Comparison of ENCODE assay signal across 1 cellular context in the genomic region with DNA sequence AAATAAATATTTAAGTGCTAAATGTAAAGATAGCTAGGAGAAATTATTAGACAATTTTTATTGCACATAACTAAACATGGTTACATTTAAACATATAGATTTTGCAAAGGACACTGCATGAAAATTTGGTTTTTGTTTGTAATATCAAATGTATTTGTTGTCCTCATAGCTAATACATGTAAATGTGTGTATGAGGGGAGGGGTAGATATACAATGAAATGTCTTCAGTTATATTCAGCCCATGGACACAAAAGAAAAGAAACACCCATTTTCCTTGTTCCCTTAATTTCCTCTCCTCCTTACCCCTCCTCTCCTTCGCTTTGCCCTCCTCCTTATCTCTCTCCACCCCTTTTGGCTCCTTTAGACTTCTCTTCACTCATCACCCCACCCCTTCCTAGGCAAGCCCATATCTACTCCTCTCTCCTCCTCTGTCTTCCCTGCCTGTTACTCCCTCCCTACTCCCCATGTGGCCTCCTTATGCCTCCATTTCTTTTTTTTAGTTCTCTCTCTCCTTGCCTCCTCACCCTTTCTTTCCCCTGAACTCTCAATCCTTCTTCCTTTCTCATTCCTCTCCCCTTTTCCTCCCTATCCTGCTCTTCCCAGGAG.
TF ChIP-seq lines count a peak whose summit lies in the region.

No MANE protein-coding gene starts in this region.

TF ChIP-seq in endothelial cell of umbilical vein, 7 proteins besides CTCF, POLR2A, EP300 and RAD21 (continued from another document):
- TF ChIP-seq, protein P1, sequence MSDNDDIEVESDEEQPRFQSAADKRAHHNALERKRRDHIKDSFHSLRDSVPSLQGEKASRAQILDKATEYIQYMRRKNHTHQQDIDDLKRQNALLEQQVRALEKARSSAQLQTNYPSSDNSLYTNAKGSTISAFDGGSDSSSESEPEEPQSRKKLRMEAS (IDR thresholded peaks at IDR 0.05; ENCODE audit: insufficient read depth, insufficient read length), result no peak
- no peak for TF ChIP-seq EZH2 (IDR thresholded peaks at IDR 0.05; ENCODE audit: borderline replicate concordance, low read depth, low read length, severe bottlenecking)
- no peak for TF ChIP-seq JUN (IDR thresholded peaks at IDR 0.05; ENCODE audit: borderline replicate concordance, insufficient read depth, insufficient read length, low read depth)
- no peak for TF ChIP-seq FOS (IDR thresholded peaks at IDR 0.05; ENCODE audit: borderline replicate concordance, insufficient read depth, low read length)
- no peak for TF ChIP-seq MYC (IDR thresholded peaks at IDR 0.05; ENCODE audit: low read depth, low read length)
